21 cellular contexts compared by ENCODE assay signal in the genomic region with DNA sequence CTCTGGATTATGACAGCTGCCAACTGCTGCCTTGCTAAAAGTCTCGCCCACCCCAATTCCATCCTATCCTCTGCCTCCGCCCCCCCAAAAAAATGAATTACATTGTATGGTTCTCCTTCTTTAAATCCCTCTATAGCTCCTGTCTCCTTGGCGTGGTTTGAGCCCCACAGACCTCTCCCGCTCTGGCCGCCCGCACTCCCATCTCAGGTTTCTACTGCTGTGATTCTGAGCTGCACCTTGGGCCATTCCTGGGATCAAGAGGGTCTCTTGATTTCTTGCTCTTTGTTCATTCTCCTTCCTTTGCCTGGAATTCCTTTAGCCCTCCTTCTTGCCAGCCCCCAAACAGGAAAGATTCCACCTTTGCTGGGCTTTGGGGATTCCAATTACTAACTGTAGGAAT.
A peak's percentile ranks its signal among the peaks of the same experiment; 100 is the strongest.
DNase-seq lines count a peak whose midpoint lies in the region; ATAC-seq and TF ChIP-seq lines count a peak whose summit lies in the region.
"Had no signal": no experiment of that assay in that cellular context is flagged by ENCODE, and none has a peak within 500 bp of the region (broad histone marks: within the 10 kb centered on the region; RNA-seq: fewer than 3 reads in every experiment).

No MANE protein-coding gene starts in this region.

- peak overlapping the region; percentile 4 for H3K27ac Mint-ChIP-seq in nephron progenitor cell
- H3K27ac Mint-ChIP-seq: CD4-positive, alpha-beta memory T cell; IgD-negative memory B cell had no signal

- intact Hi-C loops in transverse colon (cut with DNase I; ENCODE audit: low total_unique reads), result no loop called here

- H3K9ac ChIP-seq in BLaER1 treated with 17β-estradiol and CSF1 and Interleukin-3, amounts not matched to agents 10 nM and 100 nM, result no peak overlapping the region
- H3K9ac ChIP-seq in HUES6 (ENCODE audit: low read length), result peak overlapping the region; percentile 44
- H3K9ac ChIP-seq: KMS-11 had no signal

- ATAC-seq in GM18867 (IDR thresholded peaks at IDR 0.05; ENCODE audit: unreplicated experiment) (no peak), HG03460 (IDR thresholded peaks at IDR 0.05; ENCODE audit: unreplicated experiment) (no peak)
- ATAC-seq: GM12878, Panc1 had no signal

- H3K4me3 ChIP-seq in BLaER1 treated with 17β-estradiol and CSF1 and Interleukin-3, amounts not matched to agents 10 nM and 100 nM, result no peak overlapping the region
- no peak overlapping the region for H3K4me3 ChIP-seq in HUES6 (ENCODE audit: low read depth, low read length)
- no peak overlapping the region for H3K4me3 ChIP-seq in ectodermal cell (ENCODE audit: insufficient read depth, low read depth, low read length)
- no peak overlapping the region for H3K4me3 ChIP-seq in transverse colon
- H3K4me3 ChIP-seq: GM12878 had no signal

- in situ Hi-C loops in transverse colon (cut with MboI; ENCODE audit: low pct_ligation_motif_present in 1 of 4, low pct_unique_long_range_greater_than_20kb in 1 of 4, low sequenced_read_pairs in 3 of 4), result loop anchor here in 1 of 4 donors (25.0 kb wide), 1 partner anchor 628 kb away; no protein-coding TSS in a partner anchor

- peaks cover 28 to 75% (median 73%) of the 10 kb centered on the region in 10 experiments for H3K4me1 ChIP-seq in BLaER1 treated with 17β-estradiol and CSF1 and Interleukin-3, amounts not matched to agents 10 nM and 100 nM
- H3K4me1 ChIP-seq in HUES6 (ENCODE audit: control insufficient read depth, insufficient read depth, low read length) (peaks cover 62% of the 10 kb centered on the region), ectodermal cell (ENCODE audit: control insufficient read depth, insufficient read depth, low read length) (peaks cover 28% of the 10 kb centered on the region), transverse colon (no peaks in the 10 kb centered on the region)

- H3K9me3 ChIP-seq in BLaER1 treated with 17β-estradiol and CSF1 and Interleukin-3, amounts not matched to agents 10 nM and 100 nM (replicated peaks in 1 of 11), result no peaks in the 10 kb centered on the region
- H3K9me3 ChIP-seq in HUES6 (ENCODE audit: control insufficient read depth, insufficient read depth, low read depth, low read length) (no peaks in the 10 kb centered on the region), ectodermal cell (ENCODE audit: control insufficient read depth, low read length) (no peaks in the 10 kb centered on the region), transverse colon (no peaks in the 10 kb centered on the region)

- peak overlapping the region in 9 of 11 experiments; percentile 56 to 82 (median 69); a peak in 18 of 22 replicates for H3K4me2 ChIP-seq in BLaER1 treated with 17β-estradiol and CSF1 and Interleukin-3, amounts not matched to agents 10 nM and 100 nM
- H3K4me2 ChIP-seq: KMS-11 had no signal

- peaks cover 0 to 40% (median 0%) of the 10 kb centered on the region in 11 experiments; a peak in 5 of 22 replicates for H3K27me3 ChIP-seq in BLaER1 treated with 17β-estradiol and CSF1 and Interleukin-3, amounts not matched to agents 10 nM and 100 nM
- H3K27me3 ChIP-seq in HUES6 (ENCODE audit: control insufficient read depth, insufficient read depth, low read length) (no peaks in the 10 kb centered on the region), ectodermal cell (ENCODE audit: control insufficient read depth, insufficient read depth, low read length, poor library complexity, severe bottlenecking) (no peaks in the 10 kb centered on the region), transverse colon (no peaks in the 10 kb centered on the region)

- no peak for TF ChIP-seq POLR2A in transverse colon (IDR thresholded peaks at IDR 0.05)

- no peaks in the 10 kb centered on the region for H4K20me1 ChIP-seq in BLaER1 treated with 17β-estradiol and CSF1 and Interleukin-3, amounts not matched to agents 10 nM and 100 nM

- peaks cover 64% of the 10 kb centered on the region for H3K4me1 Mint-ChIP-seq in nephron progenitor cell
- H3K4me1 Mint-ChIP-seq: CD4-positive, alpha-beta memory T cell had no signal

- H3K27me3 Mint-ChIP-seq in nephron progenitor cell (ENCODE audit: low read depth, poor library complexity), result peaks cover 14% of the 10 kb centered on the region

- DNase-seq in nephron progenitor cell (no peak), transverse colon (no peak)
- no peak for DNase-seq in activated CD8-positive, alpha-beta memory T cell treated with anti-CD3 and anti-CD28 coated beads, Interleukin-2, amount 50 U/mL, for 4 hours
- DNase-seq: CD4-positive, alpha-beta memory T cell; DMS53; NCI-H1048; NCI-H1417; NCI-H2029 treated with DMSO at 0.1 percent for 48 hours; NCI-H2227 treated with DMSO at 0.1 percent for 48 hours; NCI-H526 treated with DMSO at 0.1 percent for 48 hours; SHP77 had no signal

- WGBS in ectodermal cell, 2 experiments, result 63 to 64% methylated on average over 6 of the region's 6 CpGs
- 60 to 82% methylated on average over 2 to 6 of the region's 6 CpGs for WGBS in transverse colon (ENCODE audit: low coverage in 1 of 2), 2 donors

- no peaks in the 10 kb centered on the region for H3K9me3 Mint-ChIP-seq in nephron progenitor cell

- peak overlapping the region in 5 of 11 experiments; percentile 10 to 62 (median 53); a peak in 8 of 22 replicates for H3K27ac ChIP-seq in BLaER1 treated with 17β-estradiol and CSF1 and Interleukin-3, amounts not matched to agents 10 nM and 100 nM
- H3K27ac ChIP-seq in HUES6 (ENCODE audit: low read depth, low read length) (no peak overlapping the region; the same call in 1 of the 2 replicates), ectodermal cell (ENCODE audit: insufficient read depth, low read depth, low read length, poor library complexity, severe bottlenecking) (peak overlapping the region; percentile 42), transverse colon (no peak overlapping the region)
- H3K27ac ChIP-seq: KMS-11, RWPE1 had no signal

- TF ChIP-seq CTCF in nephron progenitor cell (IDR thresholded peaks at IDR 0.05) (no peak), transverse colon (IDR thresholded peaks at IDR 0.05) (no peak)

- no peak for TF ChIP-seq EP300 in transverse colon (IDR thresholded peaks at IDR 0.05; ENCODE audit: low read depth)

- no peaks in the 10 kb centered on the region for H3K36me3 ChIP-seq in BLaER1 treated with 17β-estradiol and CSF1 and Interleukin-3, amounts not matched to agents 10 nM and 100 nM
- H3K36me3 ChIP-seq in HUES6 (ENCODE audit: control insufficient read depth, insufficient read depth, low read length), result no peaks in the 10 kb centered on the region
- no peaks in the 10 kb centered on the region for H3K36me3 ChIP-seq in ectodermal cell (ENCODE audit: control insufficient read depth, insufficient read depth, low read length)
- no peaks in the 10 kb centered on the region for H3K36me3 ChIP-seq in transverse colon

- peak overlapping the region; percentile 37 for H3K4me3 Mint-ChIP-seq in nephron progenitor cell
- H3K4me3 Mint-ChIP-seq: CD4-positive, alpha-beta memory T cell had no signal

- peaks cover 6% of the 10 kb centered on the region for H3K36me3 Mint-ChIP-seq in nephron progenitor cell (ENCODE audit: low read depth)
- H3K36me3 Mint-ChIP-seq: CD4-positive, alpha-beta memory T cell had no signal
